Comparison of ENCODE assay signal across 8 cellular contexts in the genomic region with DNA sequence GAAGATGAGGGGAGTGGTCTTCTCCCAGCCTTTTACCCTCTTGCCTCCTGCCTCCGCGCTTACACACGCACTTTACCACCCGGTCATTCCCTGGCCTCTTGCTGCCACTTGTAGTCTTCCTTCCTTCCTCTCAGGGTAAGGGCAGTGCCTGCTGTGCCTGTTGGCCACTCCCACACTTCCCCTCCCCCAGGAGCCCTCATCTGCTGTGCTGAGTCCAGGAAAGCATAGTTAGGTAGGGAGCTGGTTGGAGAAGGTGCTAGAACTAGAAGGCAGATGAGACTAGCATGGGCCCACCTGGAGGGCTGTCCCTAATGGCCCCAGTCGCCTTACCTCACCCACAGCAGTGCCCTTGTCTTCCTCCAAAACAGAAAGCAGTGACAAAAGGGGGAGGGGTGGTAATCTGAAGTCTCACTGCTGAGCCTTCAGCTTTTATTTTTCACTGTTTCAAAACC. TPM values are rescaled to one million over a fixed set of nuclear protein-coding genes. Genes with fewer than 3 reads are reported as not detected.
A peak's percentile ranks its signal among the peaks of the same experiment; 100 is the strongest.
DNase-seq lines count a peak whose midpoint lies in the region; ATAC-seq lines count a peak whose summit lies in the region.

No MANE protein-coding gene starts in this region.

- H3K27ac Mint-ChIP-seq in T-helper 1 cell treated with Interleukin-12 subunit alpha and Interleukin-12 subunit beta and Interleukin-4 antibody, amounts not matched to agents 30 μg/mL and 1 μg/mL, for 36 hours = peak overlapping the region; percentile 96

- intact Hi-C loops in Right ventricle myocardium inferior (cut with DNase I) = loop anchor here (10.0 kb wide), 1 partner anchor 48 kb away; no protein-coding TSS in a partner anchor

- H3K4me1 Mint-ChIP-seq in T-helper 1 cell treated with Interleukin-12 subunit alpha and Interleukin-12 subunit beta and Interleukin-4 antibody, amounts not matched to agents 30 μg/mL and 1 μg/mL, for 36 hours (ENCODE audit: low read depth) = peaks cover 76% of the 10 kb centered on the region

- H3K27me3 Mint-ChIP-seq in T-helper 1 cell treated with Interleukin-12 subunit alpha and Interleukin-12 subunit beta and Interleukin-4 antibody, amounts not matched to agents 30 μg/mL and 1 μg/mL, for 36 hours (ENCODE audit: low read depth) = no peaks in the 10 kb centered on the region

- DNase-seq in NCI-H1092 treated with DMSO at 0.1 percent for 48 hours (lab: John Stamatoyannopoulos, UW) = peak; percentile 29
- DNase-seq in NCI-H1092 (lab: John Stamatoyannopoulos, UW) = no peak
- peak; percentile 72 for DNase-seq in Right ventricle myocardium inferior (ENCODE audit: missing footprints)
- peak; percentile 52 for DNase-seq in retina

- ATAC-seq in Right ventricle myocardium inferior (peak; percentile 52), HG03354 (IDR thresholded peaks at IDR 0.05; ENCODE audit: poor library complexity, severe bottlenecking, unreplicated experiment) (no peak), GM21825 (IDR thresholded peaks at IDR 0.05; ENCODE audit: unreplicated experiment) (no peak), GM18858 (IDR thresholded peaks at IDR 0.05; ENCODE audit: unreplicated experiment) (no peak)

- no peaks in the 10 kb centered on the region for H3K9me3 Mint-ChIP-seq in T-helper 1 cell treated with Interleukin-12 subunit alpha and Interleukin-12 subunit beta and Interleukin-4 antibody, amounts not matched to agents 30 μg/mL and 1 μg/mL, for 36 hours

- H3K4me3 Mint-ChIP-seq in T-helper 1 cell treated with Interleukin-12 subunit alpha and Interleukin-12 subunit beta and Interleukin-4 antibody, amounts not matched to agents 30 μg/mL and 1 μg/mL, for 36 hours = peak overlapping the region; percentile 69

- peaks cover 63% of the 10 kb centered on the region for H3K36me3 Mint-ChIP-seq in T-helper 1 cell treated with Interleukin-12 subunit alpha and Interleukin-12 subunit beta and Interleukin-4 antibody, amounts not matched to agents 30 μg/mL and 1 μg/mL, for 36 hours (ENCODE audit: low read depth)

RNA-seq across cellular contexts. Expression of gene SRSF5, which starts 54.3 kb away (rescaled TPM):
- total RNA-seq in Right ventricle myocardium inferior = 120 TPM
